23 cellular contexts compared by ENCODE assay signal in genomic region chr7:112226701-112227276, GRCh38.
DNase-seq lines count a peak whose midpoint lies in the region; FAIRE-seq and TF ChIP-seq lines count a peak whose summit lies in the region.
"Had no signal": no experiment of that assay in that cellular context is flagged by ENCODE, and none has a peak within 500 bp of the region (broad histone marks: within the 10 kb centered on the region; RNA-seq: fewer than 3 reads in every experiment).

No MANE protein-coding gene starts in this region.

- H3K4me3 ChIP-seq in cardiac fibroblast (replicated peaks in 1 of 2; ENCODE audit: low read depth in 2 of 2, low read length in 2 of 2), result no peak overlapping the region
- H3K4me3 ChIP-seq: lung, skin epidermis had no signal

- FAIRE-seq in D721Med (lab: Jason Lieb, UNC) (peak; percentile 70), RCC 7860 (lab: Jason Lieb, UNC) (peak; percentile 15)
- FAIRE-seq: colon had no signal

- in situ Hi-C loops in KBM-7 (cut with MboI; ENCODE audit: low pct_unique_long_range_greater_than_20kb, low sequenced_read_pairs), result no loop called here

- no peak for TF ChIP-seq CTCF in D721Med (IDR thresholded peaks at IDR 0.05; ENCODE audit: insufficient read depth, missing control alignments)
- no peak for TF ChIP-seq CTCF in cardiac fibroblast (IDR thresholded peaks at IDR 0.05; ENCODE audit: low read depth, low read length)

- DNase-seq in D721Med (ENCODE audit: insufficient read length, low spot score) (no peak), RCC 7860 (ENCODE audit: low spot score) (no peak), cardiac fibroblast (ENCODE audit: low read depth in 2 of 2) (peak; percentile 70 to 73), iris pigment epithelial cell (ENCODE audit: low read depth) (peak; percentile 50), GF-D8 (lab: John Stamatoyannopoulos, UW) (no peak), NOMO-1 treated with dmso at 0.1 percent for 144 hours (lab: John Stamatoyannopoulos, UW; ENCODE audit: unreplicated experiment) (no peak), KBM-7 (no peak), cortex of kidney (lab: John Stamatoyannopoulos, UW) (no peak)
- DNase-seq: activated CD4-positive, alpha-beta T cell treated with anti-CD3 and anti-CD28 coated beads for 4 hours; activated naive CD4-positive, alpha-beta T cell treated with anti-CD3 and anti-CD28 coated beads, Interleukin-2, amount 50 U/mL, for 16 hours; brain microvascular endothelial cell; effector memory CD4-positive, alpha-beta T cell; foreskin melanocyte; left cardiac atrium; NCI-H2029 treated with DMSO at 0.1 percent for 48 hours; NCI-H524 treated with DMSO at 0.1 percent for 48 hours; SIG-M5; stimulated activated naive B cell treated with anti-CD40 and anti-IgM and Interleukin-4, amounts not matched to agents 10 μg/mL and 1 μg/mL and 100 μg/mL, for 72 hours; substantia nigra; T-helper 9 cell had no signal

Comparison
In these comparisons a context has a peak if more than half of its experiments do, and no peak if none do; other contexts are left out.
1. DNase-seq: peak in cardiac fibroblast (2 of 2) and iris pigment epithelial cell (single experiment); none in D721Med (single experiment), RCC 7860 (single experiment), GF-D8 (single experiment), NOMO-1 treated with dmso at 0.1 percent for 144 hours (single experiment), KBM-7 (single experiment) and cortex of kidney (single experiment).